ENCODE assay signal across 9 cellular contexts in the genomic region with DNA sequence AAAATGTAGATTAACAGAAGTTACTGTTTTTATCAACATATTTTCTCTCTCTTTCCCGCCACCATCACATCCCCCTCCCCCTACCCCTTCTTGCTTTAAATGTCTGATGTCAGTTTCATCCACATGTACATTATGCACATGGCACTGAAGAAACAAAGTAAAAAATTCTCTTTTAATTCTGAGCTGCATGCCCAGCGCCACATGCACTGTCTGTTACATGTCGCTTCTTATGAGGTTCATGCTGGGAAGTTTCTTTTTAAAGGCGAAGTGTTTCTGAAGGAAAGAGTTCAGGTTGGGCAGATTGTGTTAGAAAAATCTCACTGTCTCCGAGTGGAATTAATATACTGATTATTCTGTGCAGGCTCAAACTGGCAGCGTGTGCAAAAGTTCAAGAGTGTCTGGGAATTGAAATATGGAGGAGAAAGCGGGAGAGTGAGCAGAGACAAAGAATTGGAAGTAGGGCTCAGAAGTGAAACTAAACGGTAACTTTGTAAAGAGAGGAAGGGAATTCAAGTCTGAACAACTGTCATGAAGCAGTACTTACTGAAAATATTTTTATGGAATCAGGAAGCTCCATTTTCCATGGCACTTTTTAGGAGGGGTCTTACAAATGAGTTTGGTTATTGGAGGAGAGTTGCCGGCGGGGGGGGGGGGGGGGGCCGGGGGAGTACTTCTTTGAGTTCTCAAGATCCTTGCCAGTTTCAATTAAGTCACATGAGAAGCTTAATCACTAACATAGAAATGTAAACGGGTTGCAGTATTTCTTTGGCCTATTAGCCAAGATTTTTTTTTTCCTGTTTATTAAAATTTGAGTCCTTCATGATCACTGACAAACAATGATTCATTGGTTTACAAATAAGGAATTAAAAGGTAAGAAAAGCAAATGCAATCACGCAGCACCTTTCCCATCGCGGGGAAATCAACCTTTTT.
A peak's percentile ranks its signal among the peaks of the same experiment; 100 is the strongest.
DNase-seq lines count a peak whose midpoint lies in the region; ATAC-seq and TF ChIP-seq lines count a peak whose summit lies in the region.
"Had no signal": no experiment of that assay in that cellular context is flagged by ENCODE, and none has a peak within 500 bp of the region (broad histone marks: within the 10 kb centered on the region; RNA-seq: fewer than 3 reads in every experiment).

No MANE protein-coding gene starts in this region.

- H3K9ac ChIP-seq in mammary epithelial cell (ENCODE audit: insufficient read depth, low read length) (peak overlapping the region; percentile 53), mesendoderm (ENCODE audit: low read length) (peak overlapping the region; percentile 38)

- peaks cover 11% of the 10 kb centered on the region for H3K4me1 ChIP-seq in mammary epithelial cell (ENCODE audit: insufficient read depth, low read length)
- peaks cover 2% of the 10 kb centered on the region for H3K4me1 ChIP-seq in mesendoderm (ENCODE audit: control insufficient read depth, low read depth, low read length)
- H3K4me1 ChIP-seq in aorta (ENCODE audit: control insufficient read depth in 1 of 2, insufficient read depth in 2 of 2, low read length in 2 of 2), result no peaks in the 10 kb centered on the region

- H3K4me2 ChIP-seq in mammary epithelial cell (ENCODE audit: insufficient read depth, low read depth, low read length) (peak overlapping the region; percentile 91), mesendoderm (ENCODE audit: low read length) (peak overlapping the region; percentile 57)

- H2BK15ac ChIP-seq in mesendoderm (replicated peaks; ENCODE audit: low read depth), result no peak overlapping the region

- H3K27ac ChIP-seq in mammary epithelial cell (ENCODE audit: insufficient read depth, low read depth, low read length) (peak overlapping the region; percentile 52), mesendoderm (ENCODE audit: low read depth, low read length) (no peak overlapping the region), aorta (ENCODE audit: low read depth in 1 of 2, low read length in 2 of 2) (no peak overlapping the region)

- DNase-seq in Right ventricle myocardium superior (no peak), Right ventricle myocardium inferior (ENCODE audit: missing footprints) (no peak), mammary epithelial cell (no peak), mesendoderm (no peak), aorta (no peak), HPDE6-E6E7 (ENCODE audit: extremely low spot score) (no peak), NCI-H2171 treated with DMSO at 0.1 percent for 48 hours (lab: John Stamatoyannopoulos, UW) (no peak)
- DNase-seq: Karpas-422 had no signal

- H2BK120ac ChIP-seq in mesendoderm (ENCODE audit: low read depth, low read length), result no peak overlapping the region

- WGBS in mammary epithelial cell (ENCODE audit: low coverage, missing lambda C conversion rate), result 36% methylated on average over 12 of the region's 15 CpGs
- no CpG with 5 or more reads among the region's 15 CpGs for WGBS in mesendoderm (ENCODE audit: extremely low coverage, insufficient coverage, low lambda C conversion rate)
- WGBS in aorta, 2 donors, result 35 to 40% methylated on average over 14 to 15 of the region's 15 CpGs

- BruUV-seq in mammary epithelial cell (replicated peaks; lab: Mats Ljungman, UMichigan), result no TSS peak

- H4K8ac ChIP-seq in mesendoderm (ENCODE audit: low read depth, low read length), result no peak overlapping the region

- H2BK5ac ChIP-seq in mesendoderm (ENCODE audit: low read length), result no peak overlapping the region

- H3K4me3 ChIP-seq in mammary epithelial cell (replicated peaks in 1 of 3; ENCODE audit: insufficient read depth in 1 of 3, low read depth in 2 of 3, low read length in 3 of 3), result peak overlapping the region; percentile 29 to 48 (median 42)
- no peak overlapping the region for H3K4me3 ChIP-seq in mesendoderm (ENCODE audit: low read length)
- peak overlapping the region; percentile 18 to 28 for H3K4me3 ChIP-seq in aorta (ENCODE audit: low read length in 2 of 2)

- ATAC-seq in Right ventricle myocardium superior (ENCODE audit: poor library complexity) (peak; percentile 40), Right ventricle myocardium inferior (no peak), aorta (ENCODE audit: low FRiP score) (no peak), GM18519 (IDR thresholded peaks at IDR 0.05; ENCODE audit: low FRiP score, unreplicated experiment) (no peak)

- peak overlapping the region; percentile 83 for H2AFZ ChIP-seq in mammary epithelial cell (ENCODE audit: low read depth, low read length)

- dilution Hi-C loops in mammary epithelial cell (cut with HindIII; ENCODE audit: low sequenced_read_pairs), result no loop called here

- H4K20me1 ChIP-seq in mammary epithelial cell (ENCODE audit: insufficient read depth, low read length), result no peaks in the 10 kb centered on the region

- intact Hi-C loops in Right ventricle myocardium superior (cut with DNase I), result no loop called here
- intact Hi-C loops in Right ventricle myocardium inferior (cut with DNase I), result no loop called here
- intact Hi-C loops in mammary epithelial cell (cut with micrococcal nuclease), result no loop called here
- intact Hi-C loops in aorta (cut with DNase I), result no loop called here

- no peak overlapping the region for H3K4ac ChIP-seq in mesendoderm (ENCODE audit: low read depth, low read length)

- no peak overlapping the region for H3K23ac ChIP-seq in mesendoderm (ENCODE audit: low read length)

- H3K79me2 ChIP-seq in mammary epithelial cell (ENCODE audit: insufficient read depth, low read length) (no peaks in the 10 kb centered on the region), mesendoderm (ENCODE audit: control insufficient read depth, insufficient read depth, low read length) (no peaks in the 10 kb centered on the region)

- H3K79me1 ChIP-seq in mesendoderm (ENCODE audit: low read length), result no peaks in the 10 kb centered on the region

- in situ Hi-C loops in mammary epithelial cell (cut with MboI; ENCODE audit: low sequenced_read_pairs in 2 of 2), result no loop called here

- CTCF ChIA-PET in mammary epithelial cell (lab: Charles Lee; ENCODE audit: low non-redundant PET), result interaction anchor here (0.6 kb wide), 1 partner anchor 233 kb away, joined by 3 read pairs; no protein-coding TSS in a partner anchor

- H4K5ac ChIP-seq in mesendoderm (ENCODE audit: low read length), result no peak overlapping the region

- H3K9me3 ChIP-seq in mammary epithelial cell (replicated peaks; ENCODE audit: insufficient read depth, low read length) (no peaks in the 10 kb centered on the region), aorta (ENCODE audit: control insufficient read depth, low read length) (no peaks in the 10 kb centered on the region)

- no peak overlapping the region for H3K18ac ChIP-seq in mesendoderm (ENCODE audit: low read length)

- no peaks in the 10 kb centered on the region for H3K27me3 ChIP-seq in mammary epithelial cell (ENCODE audit: insufficient read depth, low read length)
- no peaks in the 10 kb centered on the region for H3K27me3 ChIP-seq in mesendoderm (ENCODE audit: insufficient read depth, low read length, poor library complexity)
- no peaks in the 10 kb centered on the region for H3K27me3 ChIP-seq in aorta (ENCODE audit: control insufficient read depth in 1 of 2, insufficient read depth in 2 of 2, low read length in 1 of 2)

- H2AK5ac ChIP-seq in mesendoderm (ENCODE audit: low read length), result no peak overlapping the region

- TF ChIP-seq CTCF in mammary epithelial cell (conservative IDR thresholded peaks at IDR 0.05 in 1 of 2, IDR thresholded peaks at IDR 0.05 in 1 of 2; ENCODE audit: extremely low read depth in 1 of 2, insufficient read depth in 1 of 2, low read depth in 1 of 2, low read length in 2 of 2), result no peak

- H3K36me3 ChIP-seq in mammary epithelial cell (ENCODE audit: insufficient read depth, low read length) (no peaks in the 10 kb centered on the region), mesendoderm (ENCODE audit: control insufficient read depth, insufficient read depth, low read length) (no peaks in the 10 kb centered on the region), aorta (ENCODE audit: control insufficient read depth in 1 of 2, insufficient read depth in 2 of 2, low read length in 1 of 2) (no peaks in the 10 kb centered on the region)

- peak overlapping the region; percentile 76 for H3K56ac ChIP-seq in mesendoderm (ENCODE audit: low read length)
